In genomic region chr12:6916426-6917200, GRCh38 we compare ENCODE assay signal across 1 cellular context.
TF ChIP-seq lines count a peak whose summit lies in the region.

No MANE protein-coding gene starts in this region.

TF ChIP-seq in HCT116, 20 proteins besides CTCF, POLR2A, EP300 and RAD21:
- no peak for TF ChIP-seq REST (IDR thresholded peaks at IDR 0.05; ENCODE audit: low read depth)
- no peak for TF ChIP-seq TCF7L2 (IDR thresholded peaks at IDR 0.05; ENCODE audit: borderline replicate concordance, extremely low read depth, insufficient read depth, insufficient read length)
- TF ChIP-seq ELF1 (IDR thresholded peaks at IDR 0.05; ENCODE audit: borderline replicate concordance, low read depth) = no peak
- TF ChIP-seq ZNF274 (IDR thresholded peaks at IDR 0.05; ENCODE audit: low read depth, low read length) = no peak
- TF ChIP-seq EZH2 (IDR thresholded peaks at IDR 0.05) = no peak
- TF ChIP-seq POLR2AphosphoS5 (IDR thresholded peaks at IDR 0.05; ENCODE audit: low read depth, low read length) = no peak
- TF ChIP-seq EGR1 (IDR thresholded peaks at IDR 0.05; ENCODE audit: low read depth) = no peak
